Comparison of ENCODE assay signal across 8 cellular contexts in the genomic region with DNA sequence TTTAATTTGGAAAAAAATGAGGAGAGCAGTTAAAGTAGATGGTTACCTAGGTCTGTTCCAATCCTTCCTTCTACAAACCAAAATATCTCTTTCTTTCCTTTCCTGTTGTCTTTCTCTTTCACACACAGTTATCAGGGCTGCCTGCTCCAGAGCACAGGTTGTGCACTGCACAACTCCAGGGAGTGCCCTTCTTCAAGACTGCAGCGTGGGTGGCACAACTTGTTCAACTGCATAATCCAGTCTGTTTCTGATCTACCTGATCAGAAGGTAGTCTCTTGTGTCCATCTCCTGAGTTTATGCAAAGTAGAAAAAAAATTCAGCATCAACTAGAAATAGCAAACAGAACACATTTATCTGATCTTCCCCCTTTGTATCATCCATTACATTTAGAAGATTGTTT.
"Had no signal": no experiment of that assay in that cellular context is flagged by ENCODE, and none has a peak within 500 bp of the region (broad histone marks: within the 10 kb centered on the region; RNA-seq: fewer than 3 reads in every experiment).

No MANE protein-coding gene starts in this region.

- H3K4me1 Mint-ChIP-seq: IgD-negative memory B cell had no signal

- H3K27ac ChIP-seq: HL-60 had no signal

- H3K4me3 Mint-ChIP-seq: HFFc6, IgD-negative memory B cell had no signal

- H3K36me3 ChIP-seq: HAP-1 had no signal

- ATAC-seq: HCT116, HepG2 had no signal

- H3K27ac Mint-ChIP-seq: HFFc6, IgD-negative memory B cell had no signal

- H3K4me3 ChIP-seq: HAP-1 had no signal

- H3K36me3 Mint-ChIP-seq: IgD-negative memory B cell had no signal

- H3K4me1 ChIP-seq: HAP-1 had no signal

- DNase-seq: GOT3, H7, HFFc6 had no signal
